ENCODE assay signal across 1 cellular context in genomic region chr7:77403957-77404356, GRCh38.
TF ChIP-seq lines count a peak whose summit lies in the region.

No MANE protein-coding gene starts in this region.

TF ChIP-seq in H1, 55 proteins besides CTCF, POLR2A, EP300 and RAD21 (continued from another document):
- no peak for TF ChIP-seq USF2 (IDR thresholded peaks at IDR 0.05; ENCODE audit: low read length)
- no peak for TF ChIP-seq BRCA1 (IDR thresholded peaks at IDR 0.05; ENCODE audit: low read depth, low read length)
- no peak for TF ChIP-seq NRF1 (IDR thresholded peaks at IDR 0.05; ENCODE audit: low read depth, low read length)
- TF ChIP-seq CHD1 (IDR thresholded peaks at IDR 0.05; ENCODE audit: low read depth, low read length) = no peak
- no peak for TF ChIP-seq POU5F1 (IDR thresholded peaks at IDR 0.05; ENCODE audit: low read depth, low read length)
